In genomic region chr10:70500339-70500738, GRCh38 we compare ENCODE assay signal across 21 cellular contexts. TPM values are rescaled to one million over a fixed set of nuclear protein-coding genes. Genes with fewer than 3 reads are reported as not detected.
A peak's percentile ranks its signal among the peaks of the same experiment; 100 is the strongest.
DNase-seq lines count a peak whose midpoint lies in the region; ATAC-seq, FAIRE-seq and TF ChIP-seq lines count a peak whose summit lies in the region.
"Had no signal": no experiment of that assay in that cellular context is flagged by ENCODE, and none has a peak within 500 bp of the region (broad histone marks: within the 10 kb centered on the region; RNA-seq: fewer than 3 reads in every experiment).

No MANE protein-coding gene starts in this region.

- H4K8ac ChIP-seq in H1 (ENCODE audit: extremely low read depth, insufficient read depth, low read length): no peak overlapping the region

- no peak overlapping the region for H4K91ac ChIP-seq in H1 (replicated peaks; ENCODE audit: insufficient read length, low read length)

- H3K56ac ChIP-seq in H1 (replicated peaks; ENCODE audit: insufficient read length, low read depth, low read length): no peak overlapping the region

- H3K79me2 ChIP-seq in OCI-LY1 (ENCODE audit: insufficient read depth, low read length) (peaks cover 52% of the 10 kb centered on the region), H1 (ENCODE audit: control insufficient read depth in 1 of 2, insufficient read depth in 2 of 2, low read length in 2 of 2) (peaks cover 0 to 19% of the 10 kb centered on the region in 2 experiments; a peak in 1 of 4 replicates)

- FAIRE-seq in H1 (lab: Jason Lieb, UNC): no peak
- FAIRE-seq: astrocyte, colon, G401.6, H54 had no signal

- TF ChIP-seq CTCF in OCI-LY1 (IDR thresholded peaks at IDR 0.05; ENCODE audit: low read length) (no peak), H1 (IDR thresholded peaks at IDR 0.05; ENCODE audit: control extremely low read depth in 1 of 3, insufficient read depth in 1 of 3, low read depth in 1 of 3, low read length in 3 of 3) (no peak), lower lobe of right lung (IDR thresholded peaks at IDR 0.05) (no peak), stomach (IDR thresholded peaks at IDR 0.05) (no peak), foreskin keratinocyte (conservative IDR thresholded peaks at IDR 0.05) (no peak)

- no peak overlapping the region for H2BK20ac ChIP-seq in H1 (ENCODE audit: low read length)

- H4K20me1 ChIP-seq in OCI-LY1 (ENCODE audit: insufficient read depth, low read length) (no peaks in the 10 kb centered on the region), H1 (replicated peaks in 1 of 2; ENCODE audit: control insufficient read depth in 1 of 2, insufficient read depth in 2 of 2, low read length in 2 of 2) (peaks cover 0 to 8% of the 10 kb centered on the region in 2 experiments)

- no peak overlapping the region; the same call in 1 of the 2 replicates for H3K18ac ChIP-seq in H1 (ENCODE audit: extremely low read depth, low read length)

- peaks cover 3% of the 10 kb centered on the region for H3K79me1 ChIP-seq in H1 (ENCODE audit: low read depth, low read length)

- WGBS in H1 (ENCODE audit: extremely low coverage in 1 of 2, insufficient coverage in 1 of 2, insufficient read length in 1 of 2, insufficient replicate concordance in 2 of 2, low coverage in 1 of 2, low lambda C conversion rate in 2 of 2, missing lambda C conversion rate in 1 of 2), 2 experiments: 89% methylated on average over 9 of the region's 9 CpGs; no CpG with 5 or more reads in 1 of the 2 experiments
- WGBS in stomach, 5 donors: 61 to 83% (median 78%) methylated on average over 9 of the region's 9 CpGs

- H2BK120ac ChIP-seq in H1 (replicated peaks; ENCODE audit: low read depth, low read length): no peak overlapping the region

- TF ChIP-seq POLR2A in H1 (IDR thresholded peaks at IDR 0.05; ENCODE audit: control extremely low read depth in 1 of 2, low read depth in 2 of 2, low read length in 2 of 2) (no peak), stomach (IDR thresholded peaks at IDR 0.05) (no peak)

- no peak overlapping the region for H2BK15ac ChIP-seq in H1 (ENCODE audit: low read length)

- peaks cover 5% of the 10 kb centered on the region; the same call in 1 of the 2 replicates for H3F3A ChIP-seq in OCI-LY1 (ENCODE audit: insufficient read depth, low read length)

- peaks cover 44% of the 10 kb centered on the region for H3K36me3 ChIP-seq in OCI-LY1 (ENCODE audit: insufficient read depth, low read length)
- no peaks in the 10 kb centered on the region for H3K36me3 ChIP-seq in H1 (ENCODE audit: control insufficient read depth in 2 of 4, insufficient read depth in 4 of 4, low read length in 3 of 4)
- H3K36me3 ChIP-seq in lower lobe of right lung: no peaks in the 10 kb centered on the region
- H3K36me3 ChIP-seq in stomach: no peaks in the 10 kb centered on the region
- H3K36me3 ChIP-seq: neural progenitor cell had no signal

- peak overlapping the region; percentile 7; the same call in 1 of the 2 replicates for H2AK5ac ChIP-seq in H1 (ENCODE audit: low read depth, low read length)

- H3K4me1 ChIP-seq in OCI-LY1 (ENCODE audit: insufficient read depth, low read length, severe bottlenecking) (peaks cover 99% of the 10 kb centered on the region), H1 (replicated peaks in 1 of 4; ENCODE audit: control insufficient read depth in 3 of 4, insufficient read depth in 4 of 4, low read length in 3 of 4) (peaks cover 0 to 11% (median 3%) of the 10 kb centered on the region in 4 experiments; a peak in 5 of 7 replicates), lower lobe of right lung (peaks cover 62% of the 10 kb centered on the region), stomach (peaks cover 5 to 43% (median 18%) of the 10 kb centered on the region in 4 donors), foreskin keratinocyte (no peaks in the 10 kb centered on the region)

- POLR2A ChIA-PET in H1 (lab: Charles Lee; ENCODE audit: partially characterized antibody): interaction anchor here (0.6 to 1.7 kb wide), 3 partner anchors 14 to 49 kb away, joined by 3 to 6 read pairs (median 3); no protein-coding TSS in a partner anchor

- H3K27me3 ChIP-seq in OCI-LY1 (ENCODE audit: insufficient read depth, low read length): no peaks in the 10 kb centered on the region
- H3K27me3 ChIP-seq in H1 (replicated peaks in 1 of 4; ENCODE audit: control insufficient read depth in 3 of 4, extremely low read depth in 1 of 4, insufficient read depth in 3 of 4, low read length in 3 of 4): no peaks in the 10 kb centered on the region
- H3K27me3 ChIP-seq in lower lobe of right lung (ENCODE audit: low read depth): no peaks in the 10 kb centered on the region
- H3K27me3 ChIP-seq in stomach: no peaks in the 10 kb centered on the region
- peaks cover 36% of the 10 kb centered on the region for H3K27me3 ChIP-seq in foreskin keratinocyte
- H3K27me3 ChIP-seq: neural progenitor cell had no signal

- H3K9me3 ChIP-seq in OCI-LY1 (ENCODE audit: low read length) (no peaks in the 10 kb centered on the region), H1 (ENCODE audit: insufficient read depth in 2 of 2, low read depth in 1 of 2, low read length in 1 of 2) (no peaks in the 10 kb centered on the region), lower lobe of right lung (no peaks in the 10 kb centered on the region), stomach (no peaks in the 10 kb centered on the region)

- H2AFZ ChIP-seq in OCI-LY1 (ENCODE audit: low read length) (no peak overlapping the region), H1 (ENCODE audit: low read length) (no peak overlapping the region)
- H2AFZ ChIP-seq: neural progenitor cell had no signal

- no peak overlapping the region for H3K14ac ChIP-seq in H1 (ENCODE audit: insufficient read length)

- no peak for TF ChIP-seq EP300 in H1 (IDR thresholded peaks at IDR 0.05; ENCODE audit: borderline replicate concordance in 1 of 2, low read depth in 2 of 2, low read length in 2 of 2)
- no peak for TF ChIP-seq EP300 in stomach (IDR thresholded peaks at IDR 0.05)

- H3K9ac ChIP-seq in OCI-LY1 (ENCODE audit: low read length) (peak overlapping the region; percentile 44; the same call in 1 of the 2 replicates), H1 (replicated peaks in 1 of 4; ENCODE audit: extremely low read depth in 1 of 4, low read depth in 3 of 4, low read length in 3 of 4) (no peak overlapping the region)

- H3K9me2 ChIP-seq in OCI-LY1 (ENCODE audit: low read depth, low read length): no peaks in the 10 kb centered on the region

- intact Hi-C loops in lower lobe of right lung (cut with DNase I) (no loop called here), stomach (cut with DNase I; ENCODE audit: low total_unique reads) (no loop called here)

- ATAC-seq in lower lobe of right lung (peak; percentile 4 to 17), HG02840 (IDR thresholded peaks at IDR 0.05; ENCODE audit: low FRiP score, unreplicated experiment) (no peak), foreskin keratinocyte (no peak)

- H3K4me3 ChIP-seq in OCI-LY1 (ENCODE audit: low read depth, low read length, poor library complexity, severe bottlenecking) (peak overlapping the region; percentile 3), H1 (ENCODE audit: extremely low read depth in 1 of 4, insufficient read depth in 2 of 4, low read depth in 3 of 4, low read length in 4 of 4) (no peak overlapping the region), lower lobe of right lung (peak overlapping the region; percentile 11), stomach (no peak overlapping the region)
- H3K4me3 ChIP-seq: neural progenitor cell had no signal

- no peak overlapping the region for H3K23ac ChIP-seq in H1 (ENCODE audit: insufficient read length)

- H3K27ac ChIP-seq in OCI-LY1 (ENCODE audit: low read depth, low read length, poor library complexity, severe bottlenecking) (peak overlapping the region; percentile 100), H1 (ENCODE audit: low read depth, low read length) (no peak overlapping the region), lower lobe of right lung (peak overlapping the region; percentile 81), stomach (peak overlapping the region; percentile 10 to 68 (median 47)), foreskin keratinocyte (no peak overlapping the region)

- H2BK5ac ChIP-seq in H1 (ENCODE audit: low read depth, low read length): no peak overlapping the region

- no peak for TF ChIP-seq RAD21 in H1 (IDR thresholded peaks at IDR 0.05 in 1 of 2, conservative IDR thresholded peaks at IDR 0.05 in 1 of 2; ENCODE audit: low read depth in 2 of 2, low read length in 2 of 2)

- CTCF ChIA-PET in H1 (lab: Charles Lee; ENCODE audit: partially characterized antibody): interaction anchor here (0.9 to 2.3 kb wide), 9 partner anchors 9 to 985 kb away, joined by 3 to 14 read pairs (median 4); no protein-coding TSS in a partner anchor

- no peak overlapping the region for H3K4ac ChIP-seq in H1 (replicated peaks; ENCODE audit: insufficient read length, low read depth, low read length)

- H3K4me2 ChIP-seq in OCI-LY1 (ENCODE audit: low read length) (peak overlapping the region; percentile 40), H1 (ENCODE audit: insufficient read depth in 1 of 2, low read depth in 2 of 2, low read length in 2 of 2) (no peak overlapping the region)

- no peaks in the 10 kb centered on the region; the same call in 1 of the 2 replicates for H3K23me2 ChIP-seq in H1 (ENCODE audit: low read depth, low read length)

- 0 out of 2 replicates have a peak overlapping the region, but pooled peaks have one; percentile 68 for H2BK12ac ChIP-seq in H1 (ENCODE audit: low read depth, low read length)

- DNase-seq in H1 (ENCODE audit: low read depth in 1 of 2, low spot score in 2 of 2) (no peak), lower lobe of right lung (no peak), stomach (no peak), foreskin keratinocyte (no peak)
- DNase-seq in stimulated activated naive CD4-positive, alpha-beta T cell (lab: John Stamatoyannopoulos, UW): no peak
- DNase-seq in effector CD8-positive, alpha-beta T cell (lab: John Stamatoyannopoulos, UW): no peak
- DNase-seq: activated CD4-positive, alpha-beta T cell treated with anti-CD3 and anti-CD28 coated beads, Interleukin-2, amount 50 U/mL, for 4 hours; activated naive CD4-positive, alpha-beta T cell treated with anti-CD3 and anti-CD28 coated beads for 36 hours; mesenchymal stem cell; NCI-H1930; NK-92 treated with Interleukin-12 subunit alpha and Interleukin-12 subunit beta, amount 100 ng/mL, for 24 hours had no signal

- no peak overlapping the region for H4K5ac ChIP-seq in H1 (ENCODE audit: insufficient read length, low read depth, low read length)

RNA-seq across cellular contexts. Expression of gene PALD1, which starts 21.8 kb away (rescaled TPM):
- 31.8 and 32.8 TPM in 2 replicates for total RNA-seq in H1 (2021; fragmentation: NEBNext Ultra II Directional; extraction: Animal tissue kit (Norgen Biotek cat#: 25700))
- polyA plus RNA-seq in H1 (2011; rRNA removed) (13.3 and 23.2 TPM in 2 replicates), stomach (1 to 10 TPM; 2.4 to 3.0 (median 2.7) TPM), foreskin keratinocyte (0.03 TPM in 1 of 2 replicates, not detected in the other)
- polyA plus RNA-seq in H1 (2011; cell fraction: cytosol; rRNA removed): 20.2 TPM
- polyA plus RNA-seq in H1 (2011; cell fraction: nucleus; rRNA removed): 40.0 TPM
- 16.7 to 24.5 TPM (median 21.7 TPM) in 4 replicates for polyA plus RNA-seq in H1 (2012, experiment 1 of 2)
- polyA plus RNA-seq in H1 (2012, experiment 2 of 2): 17.2 TPM
- polyA plus RNA-seq in H1 (2013, experiment 1 of 2): 14.7 TPM
- polyA plus RNA-seq in H1 (2013, experiment 2 of 2): 15.6 TPM
- 15.4 and 21.3 TPM in 2 replicates for polyA minus RNA-seq in H1 (2011; rRNA and poly(A)+ RNA removed)
- polyA minus RNA-seq in H1 (2011; cell fraction: cytosol; rRNA and poly(A)+ RNA removed): 16.5 TPM
- 13.8 TPM for polyA minus RNA-seq in H1 (2011; cell fraction: nucleus; rRNA and poly(A)+ RNA removed)
- total RNA-seq in lower lobe of right lung (16.0 TPM), stomach (10 to 100 TPM in 2 of 5 donors, 1 to 10 TPM in 3; 3.6 to 25.1 (median 8.1) TPM), foreskin keratinocyte (0.04 and 0.07 TPM in 2 replicates)

RNA-seq across cellular contexts. Expression of gene NODAL, which starts 58.9 kb away (rescaled TPM):
- 6.3 and 7.3 TPM in 2 replicates for total RNA-seq in H1 (2021; fragmentation: NEBNext Ultra II Directional; extraction: Animal tissue kit (Norgen Biotek cat#: 25700))
- polyA plus RNA-seq in H1 (2011; rRNA removed) (2.0 and 5.0 TPM in 2 replicates), stomach (not detected), foreskin keratinocyte (0.12 and 0.29 TPM in 2 replicates)
- 4.8 TPM for polyA plus RNA-seq in H1 (2011; cell fraction: cytosol; rRNA removed)
- polyA plus RNA-seq in H1 (2011; cell fraction: nucleus; rRNA removed): 3.7 TPM
- polyA plus RNA-seq in H1 (2012, experiment 1 of 2): 2.3 to 2.6 TPM (median 2.5 TPM) in 4 replicates
- polyA plus RNA-seq in H1 (2012, experiment 2 of 2): 2.1 TPM
- 25.4 TPM for polyA plus RNA-seq in H1 (2013, experiment 1 of 2)
- polyA plus RNA-seq in H1 (2013, experiment 2 of 2): 29.4 TPM
- polyA minus RNA-seq in H1 (2011; rRNA and poly(A)+ RNA removed): 2.7 and 6.4 TPM in 2 replicates
- 2.6 TPM for polyA minus RNA-seq in H1 (2011; cell fraction: cytosol; rRNA and poly(A)+ RNA removed)
- 1.2 TPM for polyA minus RNA-seq in H1 (2011; cell fraction: nucleus; rRNA and poly(A)+ RNA removed)
- total RNA-seq in lower lobe of right lung (not detected), stomach (not detected), foreskin keratinocyte (0.14 TPM in 2 replicates)
- total RNA-seq: activated naive CD4-positive, alpha-beta T cell treated with anti-CD3 and anti-CD28 coated beads for 36 hours; astrocyte; epithelial cell of proximal tubule; glomerular endothelial cell; T-helper 1 cell treated with Interleukin-12 subunit alpha and Interleukin-12 subunit beta and Interleukin-4 antibody, amounts not matched to agents 30 ng/mL and 1 ng/mL, for 36 hours had no signal

Comparison
In these comparisons a context has a peak if more than half of its experiments do, and no peak if none do; other contexts are left out.
1. H3K27ac ChIP-seq: peak in OCI-LY1 (single experiment), lower lobe of right lung (single experiment) and stomach (5 of 5); none in H1 (single experiment) and foreskin keratinocyte (single experiment).
2. H3K4me3 ChIP-seq: peak in OCI-LY1 (single experiment) and lower lobe of right lung (single experiment); none in H1 (0 of 4) and stomach (0 of 4).
3. ATAC-seq: peak in lower lobe of right lung (2 of 2); none in HG02840 (single experiment) and foreskin keratinocyte (single experiment).